1 cellular context compared by ENCODE assay signal in genomic region chr5:32174011-32174866, GRCh38.
A peak's percentile ranks its signal among the peaks of the same experiment; 100 is the strongest.
TF ChIP-seq lines count a peak whose summit lies in the region.

TSS of gene GOLPH3 (minus strand) at chr5:32174319. CDS start at chr5:32174034, 285 bp downstream.

TF ChIP-seq in HepG2, 621 proteins besides CTCF, POLR2A, EP300 and RAD21 (continued from another document and continues in another):
- TF ChIP-seq, protein P1, sequence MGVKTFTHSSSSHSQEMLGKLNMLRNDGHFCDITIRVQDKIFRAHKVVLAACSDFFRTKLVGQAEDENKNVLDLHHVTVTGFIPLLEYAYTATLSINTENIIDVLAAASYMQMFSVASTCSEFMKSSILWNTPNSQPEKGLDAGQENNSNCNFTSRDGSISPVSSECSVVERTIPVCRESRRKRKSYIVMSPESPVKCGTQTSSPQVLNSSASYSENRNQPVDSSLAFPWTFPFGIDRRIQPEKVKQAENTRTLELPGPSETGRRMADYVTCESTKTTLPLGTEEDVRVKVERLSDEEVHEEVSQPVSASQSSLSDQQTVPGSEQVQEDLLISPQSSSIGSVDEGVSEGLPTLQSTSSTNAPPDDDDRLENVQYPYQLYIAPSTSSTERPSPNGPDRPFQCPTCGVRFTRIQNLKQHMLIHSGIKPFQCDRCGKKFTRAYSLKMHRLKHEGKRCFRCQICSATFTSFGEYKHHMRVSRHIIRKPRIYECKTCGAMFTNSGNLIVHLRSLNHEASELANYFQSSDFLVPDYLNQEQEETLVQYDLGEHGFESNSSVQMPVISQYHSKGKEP (CRISPR knock-in tag; IDR thresholded peaks at IDR 0.05) = no peak
- TF ChIP-seq ZNF761 (CRISPR knock-in tag; conservative IDR thresholded peaks at IDR 0.05) = peak; percentile 39; the same call in 1 of the 2 replicates
- no peak for TF ChIP-seq ZNF547 (CRISPR knock-in tag; IDR thresholded peaks at IDR 0.05)
- peak; percentile 28; the same call in 1 of the 2 replicates for TF ChIP-seq ZNF34 (CRISPR knock-in tag; IDR thresholded peaks at IDR 0.05; ENCODE audit: borderline replicate concordance)
- no peak for TF ChIP-seq CENPX (CRISPR knock-in tag; IDR thresholded peaks at IDR 0.05)
- no peak for TF ChIP-seq CEBPB (IDR thresholded peaks at IDR 0.05; ENCODE audit: borderline replicate concordance, low read depth, low read length)
- TF ChIP-seq GPN1 (CRISPR knock-in tag; IDR thresholded peaks at IDR 0.05; ENCODE audit: borderline replicate concordance) = no peak
- peak; percentile 78; the same call in 1 of the 2 replicates for TF ChIP-seq ZXDC (CRISPR knock-in tag; IDR thresholded peaks at IDR 0.05)
- TF ChIP-seq SATB2 (CRISPR knock-in tag; IDR thresholded peaks at IDR 0.05) = peak; percentile 66; the same call in 1 of the 2 replicates
- no peak for TF ChIP-seq ZNF10 (CRISPR knock-in tag; IDR thresholded peaks at IDR 0.05; ENCODE audit: borderline replicate concordance, low read depth)
- no peak for TF ChIP-seq HCFC1 (IDR thresholded peaks at IDR 0.05; ENCODE audit: low read depth, low read length)
- TF ChIP-seq, protein P2, sequence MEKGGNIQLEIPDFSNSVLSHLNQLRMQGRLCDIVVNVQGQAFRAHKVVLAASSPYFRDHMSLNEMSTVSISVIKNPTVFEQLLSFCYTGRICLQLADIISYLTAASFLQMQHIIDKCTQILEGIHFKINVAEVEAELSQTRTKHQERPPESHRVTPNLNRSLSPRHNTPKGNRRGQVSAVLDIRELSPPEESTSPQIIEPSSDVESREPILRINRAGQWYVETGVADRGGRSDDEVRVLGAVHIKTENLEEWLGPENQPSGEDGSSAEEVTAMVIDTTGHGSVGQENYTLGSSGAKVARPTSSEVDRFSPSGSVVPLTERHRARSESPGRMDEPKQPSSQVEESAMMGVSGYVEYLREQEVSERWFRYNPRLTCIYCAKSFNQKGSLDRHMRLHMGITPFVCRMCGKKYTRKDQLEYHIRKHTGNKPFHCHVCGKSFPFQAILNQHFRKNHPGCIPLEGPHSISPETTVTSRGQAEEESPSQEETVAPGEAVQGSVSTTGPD (CRISPR knock-in tag; IDR thresholded peaks at IDR 0.05) = peak; percentile 69
- no peak for TF ChIP-seq HNRNPH1 (optimal IDR thresholded peaks at IDR 0.05; ENCODE audit: low read depth, low read length)
- TF ChIP-seq ZNF260 (CRISPR knock-in tag; IDR thresholded peaks at IDR 0.05; ENCODE audit: borderline replicate concordance, low read depth) = 0 out of 2 replicates have a peak, but pooled peaks have one; percentile 25
- TF ChIP-seq ARID5B (CRISPR knock-in tag; IDR thresholded peaks at IDR 0.05) = peak; percentile 58; the same call in 1 of the 2 replicates
- peak; percentile 80 for TF ChIP-seq JUN (CRISPR knock-in tag; IDR thresholded peaks at IDR 0.05)
- TF ChIP-seq, protein P3, sequence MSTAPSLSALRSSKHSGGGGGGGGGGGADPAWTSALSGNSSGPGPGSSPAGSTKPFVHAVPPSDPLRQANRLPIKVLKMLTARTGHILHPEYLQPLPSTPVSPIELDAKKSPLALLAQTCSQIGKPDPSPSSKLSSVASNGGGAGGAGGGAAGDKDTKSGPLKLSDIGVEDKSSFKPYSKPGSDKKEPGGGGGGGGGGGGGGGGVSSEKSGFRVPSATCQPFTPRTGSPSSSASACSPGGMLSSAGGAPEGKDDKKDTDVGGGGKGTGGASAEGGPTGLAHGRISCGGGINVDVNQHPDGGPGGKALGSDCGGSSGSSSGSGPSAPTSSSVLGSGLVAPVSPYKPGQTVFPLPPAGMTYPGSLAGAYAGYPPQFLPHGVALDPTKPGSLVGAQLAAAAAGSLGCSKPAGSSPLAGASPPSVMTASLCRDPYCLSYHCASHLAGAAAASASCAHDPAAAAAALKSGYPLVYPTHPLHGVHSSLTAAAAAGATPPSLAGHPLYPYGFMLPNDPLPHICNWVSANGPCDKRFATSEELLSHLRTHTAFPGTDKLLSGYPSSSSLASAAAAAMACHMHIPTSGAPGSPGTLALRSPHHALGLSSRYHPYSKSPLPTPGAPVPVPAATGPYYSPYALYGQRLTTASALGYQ (CRISPR knock-in tag; IDR thresholded peaks at IDR 0.05) = peak; percentile 68; the same call in 1 of the 2 replicates
- no peak for TF ChIP-seq ZNF326 (CRISPR knock-in tag; IDR thresholded peaks at IDR 0.05; ENCODE audit: borderline replicate concordance)
- no peak for TF ChIP-seq GLI4 (CRISPR knock-in tag; IDR thresholded peaks at IDR 0.05; ENCODE audit: borderline replicate concordance)
- 0 out of 2 replicates have a peak, but pooled peaks have one; percentile 8 for TF ChIP-seq MIXL1 (CRISPR knock-in tag; IDR thresholded peaks at IDR 0.05)
- no peak; the same call in 1 of the 2 replicates for TF ChIP-seq ZNF124 (CRISPR knock-in tag; IDR thresholded peaks at IDR 0.05)
- peak; percentile 72; the same call in 1 of the 2 replicates for TF ChIP-seq ZNF136 (CRISPR knock-in tag; IDR thresholded peaks at IDR 0.05; ENCODE audit: low read depth)
- TF ChIP-seq ZNF572 (CRISPR knock-in tag; IDR thresholded peaks at IDR 0.05) = peak; percentile 81
- peak; percentile 61; the same call in 1 of the 2 replicates for TF ChIP-seq SMYD3 (CRISPR knock-in tag; IDR thresholded peaks at IDR 0.05)
- no peak for TF ChIP-seq MATR3 (CRISPR knock-in tag; IDR thresholded peaks at IDR 0.05)
- TF ChIP-seq ZNF335 (CRISPR knock-in tag; IDR thresholded peaks at IDR 0.05) = peak; percentile 82; the same call in 1 of the 2 replicates
- peak; percentile 51 for TF ChIP-seq SNAPC2 (CRISPR knock-in tag; IDR thresholded peaks at IDR 0.05)
- no peak for TF ChIP-seq TCF7 (IDR thresholded peaks at IDR 0.05; ENCODE audit: low read depth)
- no peak for TF ChIP-seq REL (CRISPR knock-in tag; conservative IDR thresholded peaks at IDR 0.05)
- TF ChIP-seq GMEB1 (CRISPR knock-in tag; IDR thresholded peaks at IDR 0.05; ENCODE audit: borderline replicate concordance) = 0 out of 2 replicates have a peak, but pooled peaks have one; percentile 15
- TF ChIP-seq, protein P4, sequence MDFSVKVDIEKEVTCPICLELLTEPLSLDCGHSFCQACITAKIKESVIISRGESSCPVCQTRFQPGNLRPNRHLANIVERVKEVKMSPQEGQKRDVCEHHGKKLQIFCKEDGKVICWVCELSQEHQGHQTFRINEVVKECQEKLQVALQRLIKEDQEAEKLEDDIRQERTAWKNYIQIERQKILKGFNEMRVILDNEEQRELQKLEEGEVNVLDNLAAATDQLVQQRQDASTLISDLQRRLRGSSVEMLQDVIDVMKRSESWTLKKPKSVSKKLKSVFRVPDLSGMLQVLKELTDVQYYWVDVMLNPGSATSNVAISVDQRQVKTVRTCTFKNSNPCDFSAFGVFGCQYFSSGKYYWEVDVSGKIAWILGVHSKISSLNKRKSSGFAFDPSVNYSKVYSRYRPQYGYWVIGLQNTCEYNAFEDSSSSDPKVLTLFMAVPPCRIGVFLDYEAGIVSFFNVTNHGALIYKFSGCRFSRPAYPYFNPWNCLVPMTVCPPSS (IDR thresholded peaks at IDR 0.05) = no peak
- TF ChIP-seq NFKBIZ (CRISPR knock-in tag; IDR thresholded peaks at IDR 0.05) = 0 out of 2 replicates have a peak, but pooled peaks have one; percentile 32
- TF ChIP-seq CREB1 (IDR thresholded peaks at IDR 0.05) = peak; percentile 98
- peak; percentile 89 for TF ChIP-seq CREB1 (CRISPR knock-in tag; IDR thresholded peaks at IDR 0.05)
- TF ChIP-seq NPAS2 (CRISPR knock-in tag; IDR thresholded peaks at IDR 0.05; ENCODE audit: borderline replicate concordance) = no peak
- no peak for TF ChIP-seq FOXA1 (IDR thresholded peaks at IDR 0.05)
- TF ChIP-seq FOXA1 (CRISPR knock-in tag; IDR thresholded peaks at IDR 0.05) = peak; percentile 11; the same call in 1 of the 2 replicates
- peak; percentile 58; the same call in 1 of the 2 replicates for TF ChIP-seq FOXJ3 (CRISPR knock-in tag; IDR thresholded peaks at IDR 0.05; ENCODE audit: borderline replicate concordance)
- peak; percentile 36; the same call in 1 of the 2 replicates for TF ChIP-seq ZNF777 (CRISPR knock-in tag; IDR thresholded peaks at IDR 0.05)
- TF ChIP-seq RBM22 (optimal IDR thresholded peaks at IDR 0.05; ENCODE audit: low read length) = peak; percentile 64
- peak; percentile 55; the same call in 1 of the 2 replicates for TF ChIP-seq ZFP1 (CRISPR knock-in tag; IDR thresholded peaks at IDR 0.05)
- TF ChIP-seq, protein P5, sequence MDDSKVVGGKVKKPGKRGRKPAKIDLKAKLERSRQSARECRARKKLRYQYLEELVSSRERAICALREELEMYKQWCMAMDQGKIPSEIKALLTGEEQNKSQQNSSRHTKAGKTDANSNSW (CRISPR knock-in tag; IDR thresholded peaks at IDR 0.05; ENCODE audit: borderline replicate concordance) = 0 out of 2 replicates have a peak, but pooled peaks have one; percentile 20
- TF ChIP-seq, protein P6, sequence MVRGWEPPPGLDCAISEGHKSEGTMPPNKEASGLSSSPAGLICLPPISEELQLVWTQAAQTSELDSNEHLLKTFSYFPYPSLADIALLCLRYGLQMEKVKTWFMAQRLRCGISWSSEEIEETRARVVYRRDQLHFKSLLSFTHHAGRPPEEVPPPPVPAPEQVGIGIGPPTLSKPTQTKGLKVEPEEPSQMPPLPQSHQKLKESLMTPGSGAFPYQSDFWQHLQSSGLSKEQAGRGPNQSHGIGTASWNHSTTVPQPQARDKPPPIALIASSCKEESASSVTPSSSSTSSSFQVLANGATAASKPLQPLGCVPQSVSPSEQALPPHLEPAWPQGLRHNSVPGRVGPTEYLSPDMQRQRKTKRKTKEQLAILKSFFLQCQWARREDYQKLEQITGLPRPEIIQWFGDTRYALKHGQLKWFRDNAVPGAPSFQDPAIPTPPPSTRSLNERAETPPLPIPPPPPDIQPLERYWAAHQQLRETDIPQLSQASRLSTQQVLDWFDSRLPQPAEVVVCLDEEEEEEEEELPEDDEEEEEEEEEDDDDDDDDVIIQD (CRISPR knock-in tag; IDR thresholded peaks at IDR 0.05; ENCODE audit: low read depth) = no peak; the same call in 1 of the 2 replicates
- no peak for TF ChIP-seq MZF1 (CRISPR knock-in tag; IDR thresholded peaks at IDR 0.05; ENCODE audit: borderline replicate concordance)
- TF ChIP-seq PITX1 (CRISPR knock-in tag; IDR thresholded peaks at IDR 0.05) = peak; percentile 56; the same call in 1 of the 2 replicates
- TF ChIP-seq ZNF773 (CRISPR knock-in tag; IDR thresholded peaks at IDR 0.05; ENCODE audit: borderline replicate concordance) = peak; percentile 62; the same call in 1 of the 2 replicates
- TF ChIP-seq CAMTA2 (CRISPR knock-in tag; IDR thresholded peaks at IDR 0.05; ENCODE audit: borderline replicate concordance) = 0 out of 2 replicates have a peak, but pooled peaks have one; percentile 41
- peak; percentile 71; the same call in 1 of the 2 replicates for TF ChIP-seq NFRKB (IDR thresholded peaks at IDR 0.05)
- TF ChIP-seq HNRNPUL1 (IDR thresholded peaks at IDR 0.05; ENCODE audit: low read depth, low read length) = peak; percentile 71; the same call in 1 of the 2 replicates
